ENCODE assay signal across 37 cellular contexts in genomic region chr1:236086537-236086936, GRCh38. TPM values are rescaled to one million over a fixed set of nuclear protein-coding genes. Genes with fewer than 3 reads are reported as not detected.
"Had no signal": no experiment of that assay in that cellular context is flagged by ENCODE, and none has a peak within 500 bp of the region (broad histone marks: within the 10 kb centered on the region; RNA-seq: fewer than 3 reads in every experiment).

No MANE protein-coding gene starts in this region.

- H3K4me1 Mint-ChIP-seq: activated naive CD4-positive, alpha-beta T cell treated with anti-CD3 and anti-CD28 coated beads, Interleukin-2, amount 10 ng/mL, durations not matched to agents 7 days and 5 days had no signal

- H3K4me3 Mint-ChIP-seq: activated CD4-positive, alpha-beta memory T cell treated with anti-CD3 and anti-CD28 coated beads, Interleukin-2, amount 10 ng/mL, durations not matched to agents 7 days and 5 days; activated CD8-positive, alpha-beta memory T cell treated with anti-CD3 and anti-CD28 coated beads, Interleukin-2, amount 10 ng/mL, durations not matched to agents 7 days and 5 days; activated naive CD4-positive, alpha-beta T cell treated with anti-CD3 and anti-CD28 coated beads, Interleukin-2, amount 10 ng/mL, durations not matched to agents 7 days and 5 days; activated naive CD8-positive, alpha-beta T cell; activated naive CD8-positive, alpha-beta T cell treated with anti-CD3 and anti-CD28 coated beads, Interleukin-2, amount 50 U/mL, for 24 hours; brain had no signal

- H3K27me3 Mint-ChIP-seq: activated CD4-positive, alpha-beta memory T cell treated with anti-CD3 and anti-CD28 coated beads, Interleukin-2, amount 10 ng/mL, durations not matched to agents 7 days and 5 days; brain had no signal

- H3K27ac Mint-ChIP-seq: activated CD4-positive, alpha-beta memory T cell treated with anti-CD3 and anti-CD28 coated beads, Interleukin-2, amount 10 ng/mL, durations not matched to agents 7 days and 5 days; activated CD8-positive, alpha-beta memory T cell treated with anti-CD3 and anti-CD28 coated beads, Interleukin-2, amount 10 ng/mL, durations not matched to agents 7 days and 5 days; activated naive CD4-positive, alpha-beta T cell treated with anti-CD3 and anti-CD28 coated beads, Interleukin-2, amount 10 ng/mL, durations not matched to agents 7 days and 5 days; activated naive CD8-positive, alpha-beta T cell; activated naive CD8-positive, alpha-beta T cell treated with anti-CD3 and anti-CD28 coated beads, Interleukin-2, amount 50 U/mL, for 24 hours; brain had no signal

- H3K9me3 Mint-ChIP-seq: activated CD4-positive, alpha-beta memory T cell treated with anti-CD3 and anti-CD28 coated beads, Interleukin-2, amount 10 ng/mL, durations not matched to agents 7 days and 5 days; activated naive CD8-positive, alpha-beta T cell treated with anti-CD3 and anti-CD28 coated beads, Interleukin-2, amount 50 U/mL, for 24 hours had no signal

- ATAC-seq: activated CD8-positive, alpha-beta memory T cell treated with anti-CD3 and anti-CD28 coated beads, Interleukin-2, amount 10 ng/mL, durations not matched to agents 7 days and 5 days; activated naive CD8-positive, alpha-beta T cell treated with anti-CD3 and anti-CD28 coated beads, Interleukin-2, amount 50 U/mL, for 24 hours; Right ventricle myocardium inferior had no signal

- H3K36me3 ChIP-seq: WERI-Rb-1 had no signal

- DNase-seq: activated CD4-positive, alpha-beta memory T cell treated with anti-CD3 and anti-CD28 coated beads, Interleukin-2, amount 10 ng/mL, durations not matched to agents 7 days and 5 days; activated CD4-positive, alpha-beta T cell treated with anti-CD3 and anti-CD28 coated beads for 1 hour; activated CD4-positive, alpha-beta T cell treated with anti-CD3 and anti-CD28 coated beads for 48 hours; activated CD4-positive, CD25-positive, alpha-beta regulatory T cell; activated CD8-positive, alpha-beta memory T cell treated with anti-CD3 and anti-CD28 coated beads for 24 hours; activated CD8-positive, alpha-beta memory T cell treated with anti-CD3 and anti-CD28 coated beads, Interleukin-2, amount 10 ng/mL, durations not matched to agents 7 days and 5 days; activated CD8-positive, alpha-beta memory T cell treated with anti-CD3 and anti-CD28 coated beads, Interleukin-2, amount 50 U/mL, for 48 hours; activated effector memory CD4-positive, alpha-beta T cell treated with Interleukin-2 at 50 U/mL for 16 hours; activated naive CD4-positive, alpha-beta T cell treated with anti-CD3 and anti-CD28 coated beads, Interleukin-2, amount 10 ng/mL, durations not matched to agents 7 days and 5 days; activated naive CD8-positive, alpha-beta T cell treated with anti-CD3 and anti-CD28 coated beads, Interleukin-2, amount 50 U/mL, for 24 hours; activated T-cell treated with anti-CD3 and anti-CD28 coated beads, Interleukin-2, amount 50 U/mL, for 48 hours; anterior cingulate cortex; caudate nucleus; MM.1S; MV-4-11; NCI-H1092; NCI-H1436 treated with DMSO at 0.1 percent for 48 hours; NCI-H1694 treated with DMSO at 0.1 percent for 48 hours; NCI-H2029; NCI-H345; NCI-H524 treated with DMSO at 0.1 percent for 48 hours; NCI-H748 treated with DMSO at 0.1 percent for 48 hours; NK-92 treated with Interleukin-12 subunit alpha and Interleukin-12 subunit beta, amount 100 ng/mL, for 24 hours; PC-9; SIG-M5; SW 1271; T-helper 1 cell; T-helper 2 cell; T-helper 9 cell; WERI-Rb-1 had no signal

- H3K4me3 ChIP-seq: PC-9 had no signal

- H3K36me3 Mint-ChIP-seq: activated naive CD4-positive, alpha-beta T cell treated with anti-CD3 and anti-CD28 coated beads, Interleukin-2, amount 10 ng/mL, durations not matched to agents 7 days and 5 days; activated naive CD8-positive, alpha-beta T cell; brain had no signal

- H3K4me2 ChIP-seq: KMS-11, PC-9 had no signal

- H3K27ac ChIP-seq: KMS-11, PC-9, RWPE1, WERI-Rb-1 had no signal

- H2AFZ ChIP-seq: PC-9 had no signal

- FAIRE-seq: RCC 7860 had no signal

- H3K9ac ChIP-seq: KMS-11 had no signal

RNA-seq across cellular contexts. Expression of gene NID1, which starts 21.6 kb away (rescaled TPM):
- total RNA-seq: OCI-LY7, PC-9 had no signal

RNA-seq across cellular contexts. Expression of gene GPR137B, which starts 55.8 kb away (rescaled TPM):
- total RNA-seq: PC-9 had no signal
